ENCODE assay signal across 15 cellular contexts in genomic region chr6:165581678-165582077, GRCh38.
DNase-seq lines count a peak whose midpoint lies in the region; ATAC-seq and TF ChIP-seq lines count a peak whose summit lies in the region.
"Had no signal": no experiment of that assay in that cellular context is flagged by ENCODE, and none has a peak within 500 bp of the region (broad histone marks: within the 10 kb centered on the region; RNA-seq: fewer than 3 reads in every experiment).

No MANE protein-coding gene starts in this region.

- DNase-seq in caudate nucleus (lab: John Stamatoyannopoulos, UW) = no peak
- DNase-seq in putamen (ENCODE audit: low spot score) = peak; percentile 36
- no peak for DNase-seq in G401 (ENCODE audit: low spot score)
- DNase-seq in esophagus muscularis mucosa (ENCODE audit: extremely low spot score) = no peak
- DNase-seq in SW480 (ENCODE audit: low spot score) = no peak
- DNase-seq: CD8-positive, alpha-beta memory T cell; COR-L47; DMS 273 treated with DMSO at 0.1 percent for 48 hours; DMS53; DND-41; EL; H9 had no signal

- TF ChIP-seq POLR2A in esophagus muscularis mucosa (IDR thresholded peaks at IDR 0.05; ENCODE audit: low read depth) = no peak

- no peak for ATAC-seq in HG03097 (IDR thresholded peaks at IDR 0.05; ENCODE audit: low FRiP score, unreplicated experiment)

- intact Hi-C loops in esophagus muscularis mucosa (cut with DNase I) = no loop called here

- H3K4me3 ChIP-seq in esophagus muscularis mucosa = no peak overlapping the region
- H3K4me3 ChIP-seq: BLaER1 treated with 17β-estradiol and CSF1 and Interleukin-3, amounts not matched to agents 10 nM and 100 nM had no signal

- TF ChIP-seq CTCF in esophagus muscularis mucosa (IDR thresholded peaks at IDR 0.05) = no peak

- 95% methylated on average over 1 of the region's 1 CpG for WGBS in esophagus muscularis mucosa

- H3K4me1 ChIP-seq in esophagus muscularis mucosa = no peaks in the 10 kb centered on the region
- H3K4me1 ChIP-seq: BLaER1 treated with 17β-estradiol and CSF1 and Interleukin-3, amounts not matched to agents 10 nM and 100 nM had no signal

- H3K27ac ChIP-seq in caudate nucleus (ENCODE audit: low read depth, low read length) (peak overlapping the region; percentile 39), layer of hippocampus (ENCODE audit: low read depth, low read length) (peak overlapping the region; percentile 56), esophagus muscularis mucosa (replicated peaks in 1 of 4) (no peak overlapping the region)
- H3K27ac ChIP-seq: BLaER1 treated with 17β-estradiol and CSF1 and Interleukin-3, amounts not matched to agents 10 nM and 100 nM had no signal

- H3K27me3 ChIP-seq in layer of hippocampus (ENCODE audit: control insufficient read depth, insufficient read depth, low read length) (no peaks in the 10 kb centered on the region), esophagus muscularis mucosa (no peaks in the 10 kb centered on the region)
- H3K27me3 ChIP-seq: BLaER1 treated with 17β-estradiol and CSF1 and Interleukin-3, amounts not matched to agents 10 nM and 100 nM had no signal

- in situ Hi-C loops in G401 (cut with HindIII; ENCODE audit: low sequenced_read_pairs) = no loop called here

- TF ChIP-seq EP300 in esophagus muscularis mucosa (IDR thresholded peaks at IDR 0.05) = no peak

- no peaks in the 10 kb centered on the region for H3K36me3 ChIP-seq in esophagus muscularis mucosa
- H3K36me3 ChIP-seq: BLaER1 treated with 17β-estradiol and CSF1 and Interleukin-3, amounts not matched to agents 10 nM and 100 nM had no signal

- peaks cover 0 to 9% (median 0%) of the 10 kb centered on the region in 4 donors for H3K9me3 ChIP-seq in esophagus muscularis mucosa

Comparison
In these comparisons a context has a peak if more than half of its experiments do, and no peak if none do; other contexts are left out.
1. H3K27ac ChIP-seq: peak in caudate nucleus (single experiment) and layer of hippocampus (single experiment); none in esophagus muscularis mucosa (0 of 4).